ENCODE assay signal across 8 cellular contexts in the genomic region with DNA sequence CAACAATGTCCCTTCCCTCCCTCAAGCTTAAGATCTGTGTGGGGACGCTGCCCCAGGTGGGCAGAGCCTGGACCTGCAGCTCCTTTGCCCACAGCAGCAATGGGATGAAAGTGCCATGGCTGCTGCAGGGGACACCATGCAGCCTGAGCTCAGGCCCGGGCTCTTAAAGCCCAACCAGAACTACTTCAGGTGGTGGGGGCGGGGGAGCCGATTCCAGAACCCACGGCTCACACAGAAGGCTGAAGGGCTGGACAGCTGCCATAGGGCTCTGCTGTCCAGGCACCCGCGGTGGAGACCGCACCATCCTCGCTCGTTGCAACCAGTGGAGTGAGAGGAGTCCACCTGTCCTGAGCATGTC. TPM values are rescaled to one million over a fixed set of nuclear protein-coding genes. Genes with fewer than 3 reads are reported as not detected.
DNase-seq lines count a peak whose midpoint lies in the region; ATAC-seq and TF ChIP-seq lines count a peak whose summit lies in the region.

No MANE protein-coding gene starts in this region.

- no peak overlapping the region for H2BK5ac ChIP-seq in IMR-90 (ENCODE audit: low read depth, low read length, poor library complexity, severe bottlenecking)

- H2BK15ac ChIP-seq in IMR-90 (ENCODE audit: low read depth, low read length): no peak overlapping the region

- no peak overlapping the region for H3K4me2 ChIP-seq in DOHH2 (ENCODE audit: low read length)
- no peak overlapping the region for H3K4me2 ChIP-seq in IMR-90 (ENCODE audit: low read depth, low read length)

- H3K14ac ChIP-seq in IMR-90 (replicated peaks; ENCODE audit: low read depth, low read length): no peak overlapping the region

- no peak overlapping the region for H3K56ac ChIP-seq in IMR-90 (ENCODE audit: extremely low read depth, insufficient read depth, low read length)

- H4K8ac ChIP-seq in IMR-90 (ENCODE audit: low read depth in 2 of 2, low read length in 2 of 2): no peak overlapping the region

- H2AK5ac ChIP-seq in IMR-90 (ENCODE audit: low read depth, low read length): no peak overlapping the region

- H3K79me2 ChIP-seq in DOHH2 (ENCODE audit: control insufficient read depth, low read length): no peaks in the 10 kb centered on the region

- H2AK9ac ChIP-seq in IMR-90 (replicated peaks; ENCODE audit: low read depth, low read length, poor library complexity): peak overlapping the region; percentile 70

- WGBS in IMR-90 (ENCODE audit: extremely low coverage in 2 of 2, insufficient read length in 1 of 2), 2 experiments: 86% methylated on average over 1 of the region's 10 CpGs; no CpG with 5 or more reads in 1 of the 2 experiments

- H4K5ac ChIP-seq in IMR-90 (ENCODE audit: low read depth, low read length): no peak overlapping the region

- no peak overlapping the region for H3K4ac ChIP-seq in IMR-90 (ENCODE audit: low read depth, low read length)

- no peak overlapping the region for H3K9ac ChIP-seq in IMR-90 (ENCODE audit: low read depth, low read length)

- H3K4me3 ChIP-seq in DOHH2 (ENCODE audit: low read length) (no peak overlapping the region), IMR-90 (ENCODE audit: insufficient read depth, low read depth, low read length) (no peak overlapping the region)

- H3K9me3 ChIP-seq in DOHH2 (ENCODE audit: control insufficient read depth, insufficient read depth, low read length) (no peaks in the 10 kb centered on the region), IMR-90 (ENCODE audit: control insufficient read depth, insufficient read depth, low read length) (no peaks in the 10 kb centered on the region)

- no peak overlapping the region for H2AFZ ChIP-seq in IMR-90 (replicated peaks; ENCODE audit: low read length, poor library complexity)

- BruUV-seq in IMR-90 (replicated peaks; lab: Mats Ljungman, UMichigan): no TSS peak

- 0 out of 2 replicates have a peak, but pooled peaks cover 4% of the 10 kb centered on the region for H3K9me1 ChIP-seq in IMR-90 (ENCODE audit: insufficient read depth, low read length)

- dilution Hi-C loops in IMR-90 (cut with HindIII; ENCODE audit: low sequenced_read_pairs, unreplicated experiment): no loop called here

- POLR2A ChIA-PET in IMR-90 (lab: Charles Lee; ENCODE audit: unreplicated experiment): no interaction called here

- H4K91ac ChIP-seq in IMR-90 (ENCODE audit: insufficient read depth, low read depth, low read length): no peak overlapping the region

- TF ChIP-seq RAD21 in IMR-90 (IDR thresholded peaks at IDR 0.05; ENCODE audit: low read length): peak; percentile 43

- H3K18ac ChIP-seq in IMR-90 (ENCODE audit: low read depth, low read length): no peak overlapping the region

- DNase-seq in IMR-90 (peak; percentile 11), astrocyte of the hippocampus (ENCODE audit: low read depth, low spot score) (peak; percentile 63), medulla oblongata (ENCODE audit: extremely low spot score) (peak; percentile 8), SHP77 (lab: John Stamatoyannopoulos, UW) (no peak), omental fat pad (ENCODE audit: low spot score) (no peak), DMS79 treated with DMSO at 0.1 percent for 48 hours (lab: John Stamatoyannopoulos, UW) (no peak)
- no peak for DNase-seq in stimulated activated naive CD4-positive, alpha-beta T cell treated with Interleukin-2 at 50 U/mL for 16 hours (lab: John Stamatoyannopoulos, UW)

- H2BK20ac ChIP-seq in IMR-90 (ENCODE audit: low read depth, low read length): no peak overlapping the region

- H2BK120ac ChIP-seq in IMR-90 (ENCODE audit: low read depth, low read length): no peak overlapping the region

- in situ Hi-C loops in IMR-90 (cut with MboI; ENCODE audit: low sequenced_read_pairs): no loop called here

- no peak for TF ChIP-seq POLR2A in IMR-90 (IDR thresholded peaks at IDR 0.05; ENCODE audit: low read depth, low read length)

- ATAC-seq in IMR-90 (ENCODE audit: low read depth) (peak; percentile 80), omental fat pad (ENCODE audit: low FRiP score) (no peak)

- H3K36me3 ChIP-seq in DOHH2 (ENCODE audit: control insufficient read depth, low read length) (peaks cover 50% of the 10 kb centered on the region), IMR-90 (ENCODE audit: control insufficient read depth, insufficient read depth, low read length) (peaks cover 39% of the 10 kb centered on the region)

- H3F3A ChIP-seq in DOHH2 (ENCODE audit: control insufficient read depth, insufficient read depth): no peaks in the 10 kb centered on the region

- TF ChIP-seq CTCF in DOHH2 (IDR thresholded peaks at IDR 0.05; ENCODE audit: low read depth, low read length, poor library complexity, severe bottlenecking): peak; percentile 30
- peak; percentile 29; the same call in 1 of the 2 replicates for TF ChIP-seq CTCF in IMR-90 (conservative IDR thresholded peaks at IDR 0.05; ENCODE audit: low read depth, low read length)
- no peak for TF ChIP-seq CTCF in omental fat pad (IDR thresholded peaks at IDR 0.05)

- intact Hi-C loops in IMR-90 (cut with micrococcal nuclease): no loop called here

- H3K4me1 ChIP-seq in DOHH2 (ENCODE audit: control insufficient read depth, low read length): no peaks in the 10 kb centered on the region
- no peaks in the 10 kb centered on the region for H3K4me1 ChIP-seq in IMR-90 (ENCODE audit: control insufficient read depth, insufficient read depth, low read length)

- H3K27me3 ChIP-seq in DOHH2 (ENCODE audit: control insufficient read depth, low read length): no peaks in the 10 kb centered on the region
- no peaks in the 10 kb centered on the region for H3K27me3 ChIP-seq in IMR-90 (ENCODE audit: control insufficient read depth, insufficient read depth, low read length)

- H4K20me1 ChIP-seq in DOHH2 (ENCODE audit: control insufficient read depth, insufficient read depth, low read depth, low read length) (no peaks in the 10 kb centered on the region), IMR-90 (ENCODE audit: insufficient read depth, low read length) (peaks cover 9% of the 10 kb centered on the region; the same call in 1 of the 2 replicates)

- H3K79me1 ChIP-seq in IMR-90 (ENCODE audit: low read depth in 1 of 2, low read length in 2 of 2): no peaks in the 10 kb centered on the region

- H3K23ac ChIP-seq in IMR-90 (ENCODE audit: low read depth, low read length): no peak overlapping the region

- CTCF ChIA-PET in IMR-90 (lab: Yijun Ruan, JAX): no interaction called here

- H3K9me2 ChIP-seq in DOHH2 (replicated peaks; ENCODE audit: control insufficient read depth, low read length): no peaks in the 10 kb centered on the region

- H3K27ac ChIP-seq in DOHH2 (ENCODE audit: low read depth, low read length) (no peak overlapping the region), IMR-90 (ENCODE audit: insufficient read depth, low read length) (no peak overlapping the region)

TF ChIP-seq in IMR-90, 13 proteins besides CTCF, POLR2A, EP300 and RAD21 (continues in another document):
- TF ChIP-seq CEBPB (IDR thresholded peaks at IDR 0.05; ENCODE audit: low read depth, low read length): no peak
- no peak for TF ChIP-seq MAZ (IDR thresholded peaks at IDR 0.05; ENCODE audit: borderline replicate concordance, low read depth, low read length)
- TF ChIP-seq NFE2L2 (IDR thresholded peaks at IDR 0.05; ENCODE audit: low read depth, low read length): no peak
- TF ChIP-seq FOS (IDR thresholded peaks at IDR 0.05; ENCODE audit: low read depth, low read length): no peak
- TF ChIP-seq BHLHE40 (IDR thresholded peaks at IDR 0.05; ENCODE audit: low read depth, low read length): no peak
- no peak for TF ChIP-seq SMC3 (IDR thresholded peaks at IDR 0.05; ENCODE audit: low read depth, low read length)
- TF ChIP-seq MAFK (IDR thresholded peaks at IDR 0.05; ENCODE audit: low read depth, low read length): no peak
- TF ChIP-seq RCOR1 (IDR thresholded peaks at IDR 0.05; ENCODE audit: insufficient replicate concordance, low read length): no peak
- TF ChIP-seq MXI1 (IDR thresholded peaks at IDR 0.05; ENCODE audit: borderline replicate concordance, low read depth, low read length): no peak
- no peak for TF ChIP-seq USF2 (IDR thresholded peaks at IDR 0.05; ENCODE audit: low read depth, low read length)

RNA-seq across cellular contexts. Expression of gene CHID1, which starts 12.5 kb away (rescaled TPM):
- 30.3 and 34.2 TPM in 2 replicates for total RNA-seq in IMR-90 (2012; rRNA removed)
- polyA plus RNA-seq in IMR-90 (2012; rRNA removed): 121 and 140 TPM in 2 replicates
- polyA plus RNA-seq in IMR-90 (2012; cell fraction: cytosol; rRNA removed): 278 and 288 TPM in 2 replicates
- polyA plus RNA-seq in IMR-90 (2012; cell fraction: nucleus; rRNA removed; ENCODE audit: low replicate concordance): 60.7 and 79.7 TPM in 2 replicates
- total RNA-seq in omental fat pad: 10 to 100 TPM; 56.6 to 90.5 (median 79.8) TPM

RNA-seq across cellular contexts. Expression of gene AP2A2, which starts 27.5 kb away (rescaled TPM):
- total RNA-seq in IMR-90 (2012; rRNA removed) (19.9 and 20.3 TPM in 2 replicates), omental fat pad (100 to 1,000 TPM in 2 of 4 donors, 10 to 100 TPM in 2; 68.4 to 126 (median 99.2) TPM)
- polyA plus RNA-seq in IMR-90 (2012; rRNA removed): 49.0 and 53.6 TPM in 2 replicates
- polyA plus RNA-seq in IMR-90 (2012; cell fraction: cytosol; rRNA removed): 46.9 and 51.2 TPM in 2 replicates
- polyA plus RNA-seq in IMR-90 (2012; cell fraction: nucleus; rRNA removed; ENCODE audit: low replicate concordance): 155 and 163 TPM in 2 replicates

RNA-seq across cellular contexts. Expression of gene TSPAN4, which starts 55.5 kb away (rescaled TPM):
- total RNA-seq in IMR-90 (2012; rRNA removed): 143 and 161 TPM in 2 replicates
- 293 and 327 TPM in 2 replicates for polyA plus RNA-seq in IMR-90 (2012; rRNA removed)
- 286 and 483 TPM in 2 replicates for polyA plus RNA-seq in IMR-90 (2012; cell fraction: cytosol; rRNA removed)
- 295 and 963 TPM in 2 replicates for polyA plus RNA-seq in IMR-90 (2012; cell fraction: nucleus; rRNA removed; ENCODE audit: low replicate concordance)
- total RNA-seq in omental fat pad: 100 to 1,000 TPM; 145 to 234 (median 175) TPM

RNA-seq across cellular contexts. Expression of gene POLR2L, which starts 55.8 kb away (rescaled TPM):
- 44.4 and 123 TPM in 2 replicates for total RNA-seq in IMR-90 (2012; rRNA removed)
- polyA plus RNA-seq in IMR-90 (2012; rRNA removed): 416 and 907 TPM in 2 replicates
- polyA plus RNA-seq in IMR-90 (2012; cell fraction: cytosol; rRNA removed): 193 and 430 TPM in 2 replicates
- 27.7 and 112 TPM in 2 replicates for polyA plus RNA-seq in IMR-90 (2012; cell fraction: nucleus; rRNA removed; ENCODE audit: low replicate concordance)
- 100 to 1,000 TPM in 3 of 4 donors, 10 to 100 TPM in 1; 95.5 to 165 (median 110) TPM for total RNA-seq in omental fat pad

Comparison
In these comparisons a context has a peak if more than half of its experiments do, and no peak if none do; other contexts are left out.
1. CTCF ChIP-seq: peak in DOHH2 (single experiment) and IMR-90 (single experiment); none in omental fat pad (0 of 3).
2. DNase-seq: peak in IMR-90 (single experiment), astrocyte of the hippocampus (single experiment) and medulla oblongata (single experiment); none in SHP77 (0 of 2), omental fat pad (single experiment), DMS79 treated with DMSO at 0.1 percent for 48 hours (single experiment) and stimulated activated naive CD4-positive, alpha-beta T cell treated with Interleukin-2 at 50 U/mL for 16 hours (single experiment).